Comparison of ENCODE assay signal across 8 cellular contexts in genomic region chr13:40060318-40061007, GRCh38.
DNase-seq lines count a peak whose midpoint lies in the region; ATAC-seq, FAIRE-seq and TF ChIP-seq lines count a peak whose summit lies in the region.

No MANE protein-coding gene starts in this region.

- intact Hi-C loops in posterior vena cava (cut with DNase I): loop anchor here (2.0 to 10.0 kb wide), 2 partner anchors 604 to 606 kb away; partner anchors contain the start of gene FOXO1 (in 2 of the 2)

- in situ Hi-C loops in astrocyte of the spinal cord (cut with HindIII; ENCODE audit: low sequenced_read_pairs) (no loop called here), KBM-7 (cut with MboI; ENCODE audit: low pct_unique_long_range_greater_than_20kb, low sequenced_read_pairs) (loop anchor here (25.0 kb wide), 1 partner anchor 627 kb away; no protein-coding TSS in a partner anchor)

- DNase-seq in GM12892 (ENCODE audit: insufficient read length): peak; percentile 15
- DNase-seq in LoVo (ENCODE audit: low spot score): peak; percentile 6
- peak; percentile 79 for DNase-seq in astrocyte of the spinal cord (ENCODE audit: low read depth, low spot score)
- DNase-seq in posterior vena cava (ENCODE audit: low spot score): peak; percentile 87
- DNase-seq in SIG-M5 treated with dmso at 0.1 percent for 504 hours (lab: John Stamatoyannopoulos, UW; ENCODE audit: unreplicated experiment): no peak
- no peak for DNase-seq in activated gamma-delta T cell treated with Interleukin-2 at 50 U/mL for 16 hours
- DNase-seq in KBM-7: no peak

- peak; percentile 65 for FAIRE-seq in GM12892 (lab: Jason Lieb, UNC)

- TF ChIP-seq POLR2A in GM12892 (IDR thresholded peaks at IDR 0.05; ENCODE audit: low read depth, low read length): no peak

- no peak for TF ChIP-seq CTCF in astrocyte of the spinal cord (IDR thresholded peaks at IDR 0.05; ENCODE audit: low read depth, low read length)

- ATAC-seq in GM21447 (IDR thresholded peaks at IDR 0.05; ENCODE audit: unreplicated experiment): peak; percentile 78

- no peak overlapping the region for H3K4me3 ChIP-seq in astrocyte of the spinal cord (ENCODE audit: low read depth, low read length)

Comparison
In these comparisons a context has a peak if more than half of its experiments do, and no peak if none do; other contexts are left out.
1. DNase-seq: peak in GM12892 (single experiment), LoVo (single experiment), astrocyte of the spinal cord (single experiment) and posterior vena cava (single experiment); none in SIG-M5 treated with dmso at 0.1 percent for 504 hours (single experiment), activated gamma-delta T cell treated with Interleukin-2 at 50 U/mL for 16 hours (single experiment) and KBM-7 (single experiment).